1 cellular context compared by ENCODE assay signal in the genomic region with DNA sequence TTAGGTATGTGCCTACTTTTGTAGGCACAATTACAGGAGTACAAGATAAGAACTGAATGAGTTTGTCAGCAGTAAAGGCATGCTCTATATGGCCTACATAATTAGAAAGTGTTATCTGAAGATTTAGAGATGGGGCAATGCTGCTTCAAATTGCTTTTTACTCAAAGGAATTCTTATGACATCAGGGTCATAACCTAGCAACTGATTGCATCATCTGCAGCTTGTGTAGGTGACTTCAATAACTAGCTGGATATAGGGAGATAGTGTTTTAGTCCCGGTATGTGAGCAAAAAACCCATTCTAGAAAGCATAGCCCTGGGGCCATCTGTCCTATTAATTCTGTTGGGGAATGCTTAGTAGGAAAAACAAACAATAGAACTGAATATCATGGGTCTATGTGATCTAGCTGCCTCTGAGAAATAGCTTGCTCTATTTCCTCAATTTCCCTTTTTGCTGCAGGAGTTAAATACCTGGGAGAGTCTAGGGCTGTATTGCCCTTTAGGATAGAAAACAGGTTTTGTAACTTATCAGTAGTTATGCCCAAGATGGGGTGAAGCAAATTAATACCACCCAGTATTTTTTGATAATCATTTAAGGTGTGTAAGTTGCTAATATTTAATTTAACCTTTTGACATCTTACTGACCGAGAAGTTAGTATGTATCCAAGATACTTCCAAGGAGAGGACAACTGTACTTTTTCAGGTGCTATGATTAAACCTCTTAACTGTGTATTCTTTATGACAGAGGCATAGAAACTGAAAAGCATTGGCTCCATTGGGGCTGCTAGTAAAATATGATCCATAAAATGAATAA. TPM values are rescaled to one million over a fixed set of nuclear protein-coding genes. Genes with fewer than 3 reads are reported as not detected.
"Had no signal": no experiment of that assay in that cellular context is flagged by ENCODE, and none has a peak within 500 bp of the region (broad histone marks: within the 10 kb centered on the region; RNA-seq: fewer than 3 reads in every experiment).

No MANE protein-coding gene starts in this region.

RNA-seq across cellular contexts. Expression of a gene that starts 55.4 kb away (rescaled TPM):
- total RNA-seq: M059J had no signal
